2 cellular contexts compared by ENCODE assay signal in the genomic region with DNA sequence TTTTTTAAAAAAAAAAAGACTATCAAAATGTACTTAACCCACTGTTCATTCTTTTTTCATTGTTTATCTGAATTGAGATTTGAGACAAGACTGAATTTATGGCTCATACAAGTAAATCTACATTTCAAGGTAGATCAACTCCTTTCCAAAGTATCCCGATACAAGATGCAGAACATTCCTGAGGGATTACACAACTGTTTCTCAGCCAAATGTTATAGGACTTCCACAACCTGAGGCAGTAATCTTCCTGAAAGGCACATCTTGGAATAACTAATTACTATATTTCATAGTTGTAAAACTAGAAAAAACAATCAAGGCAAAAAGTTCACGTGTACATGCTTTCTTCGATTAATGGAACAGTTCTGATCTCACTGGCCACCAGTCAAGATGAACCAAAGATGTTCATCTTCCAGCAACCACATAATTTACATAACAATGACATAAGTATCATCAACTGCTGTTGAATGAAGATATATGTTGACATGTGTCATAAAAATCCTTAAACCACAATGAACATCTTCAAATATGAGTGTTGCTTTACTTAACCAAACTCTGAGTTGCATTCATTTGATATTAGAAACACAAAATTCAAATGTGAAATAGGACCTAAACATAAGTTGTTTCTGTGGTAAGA.
TF ChIP-seq lines count a peak whose summit lies in the region.

No MANE protein-coding gene starts in this region.

TF ChIP-seq in Ishikawa, 13 proteins besides CTCF, POLR2A, EP300 and RAD21:
- TF ChIP-seq TEAD4 (IDR thresholded peaks at IDR 0.05): peak; percentile 29; the same call in 1 of the 2 replicates
- TF ChIP-seq CREB1 (IDR thresholded peaks at IDR 0.05; ENCODE audit: low read depth): no peak
- peak; percentile 48; the same call in 1 of the 2 replicates for TF ChIP-seq CEBPB (IDR thresholded peaks at IDR 0.05)
- TF ChIP-seq EGR1 (IDR thresholded peaks at IDR 0.05): no peak

TF ChIP-seq in SK-N-SH, 30 proteins besides CTCF, POLR2A, EP300 and RAD21:
- TF ChIP-seq RXRA (IDR thresholded peaks at IDR 0.05; ENCODE audit: borderline replicate concordance, low read depth) (no peak), FOXM1 (IDR thresholded peaks at IDR 0.05; ENCODE audit: low read depth) (no peak), CHD2 (IDR thresholded peaks at IDR 0.05; ENCODE audit: low read length, partially characterized antibody) (no peak), TEAD4 (IDR thresholded peaks at IDR 0.05; ENCODE audit: borderline replicate concordance, insufficient read depth) (0 out of 2 replicates have a peak, but pooled peaks have one; percentile 18), JUND (IDR thresholded peaks at IDR 0.05) (peak; percentile 27; the same call in 1 of the 2 replicates), TCF12 (IDR thresholded peaks at IDR 0.05) (peak; percentile 42; the same call in 1 of the 2 replicates), NFIC (IDR thresholded peaks at IDR 0.05; ENCODE audit: borderline replicate concordance) (peak; percentile 38; the same call in 1 of the 2 replicates)
- TF ChIP-seq, protein P1, sequence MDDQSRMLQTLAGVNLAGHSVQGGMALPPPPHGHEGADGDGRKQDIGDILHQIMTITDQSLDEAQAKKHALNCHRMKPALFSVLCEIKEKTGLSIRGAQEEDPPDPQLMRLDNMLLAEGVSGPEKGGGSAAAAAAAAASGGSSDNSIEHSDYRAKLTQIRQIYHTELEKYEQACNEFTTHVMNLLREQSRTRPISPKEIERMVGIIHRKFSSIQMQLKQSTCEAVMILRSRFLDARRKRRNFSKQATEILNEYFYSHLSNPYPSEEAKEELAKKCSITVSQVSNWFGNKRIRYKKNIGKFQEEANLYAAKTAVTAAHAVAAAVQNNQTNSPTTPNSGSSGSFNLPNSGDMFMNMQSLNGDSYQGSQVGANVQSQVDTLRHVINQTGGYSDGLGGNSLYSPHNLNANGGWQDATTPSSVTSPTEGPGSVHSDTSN (IDR thresholded peaks at IDR 0.05): peak; percentile 59
